Comparison of ENCODE assay signal across 19 cellular contexts in the genomic region with DNA sequence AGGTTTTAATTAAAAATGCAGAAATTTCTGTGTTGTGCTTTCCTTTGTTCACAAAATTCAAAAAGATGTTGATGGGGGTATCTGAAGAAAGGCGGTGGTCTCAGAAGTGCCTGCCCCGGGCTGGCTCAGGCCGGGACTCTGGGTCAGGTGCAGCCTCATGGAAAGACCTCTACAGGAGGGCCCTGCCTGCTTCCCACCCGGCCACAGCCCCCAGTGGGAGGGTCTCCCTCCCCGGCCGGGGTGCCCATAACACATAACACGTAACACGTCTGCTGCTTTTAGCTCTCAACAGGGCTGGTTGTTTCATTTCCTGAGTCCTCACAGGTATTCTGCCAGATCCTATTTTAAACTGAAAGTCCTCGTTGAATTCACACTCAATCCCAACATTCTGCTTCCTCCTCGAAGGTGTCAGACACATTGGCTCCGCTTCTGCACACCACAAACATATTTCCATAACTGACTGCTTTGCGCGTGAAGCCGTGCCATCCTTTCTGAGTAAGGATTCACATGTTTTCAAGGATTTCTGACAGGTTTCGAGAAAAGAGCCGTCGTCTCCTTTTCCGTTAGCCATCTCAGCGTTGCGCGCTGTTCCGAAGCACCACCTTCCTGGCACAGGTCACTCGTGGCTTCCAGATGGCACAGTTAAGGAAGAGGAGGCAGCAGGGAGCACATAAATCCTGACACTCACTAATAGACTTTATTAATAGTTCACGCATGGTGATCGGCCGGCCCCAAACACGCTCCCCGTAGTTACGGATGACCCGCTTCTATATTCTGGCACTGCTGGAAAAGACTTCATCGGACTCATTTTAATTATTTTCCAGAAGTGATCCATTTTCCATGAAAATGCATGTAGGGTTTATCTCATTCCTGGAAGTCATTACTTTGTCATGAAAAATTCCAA.
"Had no signal": no experiment of that assay in that cellular context is flagged by ENCODE, and none has a peak within 500 bp of the region (broad histone marks: within the 10 kb centered on the region; RNA-seq: fewer than 3 reads in every experiment).

No MANE protein-coding gene starts in this region.

- H3K4me1 ChIP-seq: esophagus muscularis mucosa, gastroesophageal sphincter, heart left ventricle, psoas muscle, SJSA1, upper lobe of left lung had no signal

- H3K27ac ChIP-seq: esophagus muscularis mucosa, gastroesophageal sphincter, heart left ventricle, psoas muscle, SJSA1, skin epidermis, upper lobe of left lung, WERI-Rb-1 had no signal

- H3K4me3 ChIP-seq: esophagus muscularis mucosa, gastroesophageal sphincter, heart left ventricle, psoas muscle, SJSA1, skin epidermis, upper lobe of left lung had no signal

- ATAC-seq: activated CD4-positive, alpha-beta T cell treated with anti-CD3 and anti-CD28 coated beads for 36 hours; gastroesophageal sphincter; heart left ventricle; natural killer cell; psoas muscle; right cardiac atrium; T-helper 17 cell had no signal

- H3K27me3 ChIP-seq: SJSA1, upper lobe of left lung had no signal

- H3K9me3 ChIP-seq: gastroesophageal sphincter, heart left ventricle, psoas muscle, upper lobe of left lung had no signal

- H3K36me3 ChIP-seq: esophagus muscularis mucosa, gastroesophageal sphincter, heart left ventricle, SJSA1, upper lobe of left lung, WERI-Rb-1 had no signal

- DNase-seq: activated CD4-positive, alpha-beta T cell treated with anti-CD3 and anti-CD28 coated beads for 36 hours; activated CD4-positive, alpha-beta T cell treated with anti-CD3 and anti-CD28 coated beads, Interleukin-2, amount 50 U/mL, for 48 hours; cerebellar nuclear complex; effector CD8-positive, alpha-beta T cell; heart left ventricle; kidney glomerular epithelial cell; mesendoderm; natural killer cell; occipital lobe; psoas muscle; right cardiac atrium; stimulated activated CD4-positive, alpha-beta T cell treated with anti-CD3 and anti-CD28 coated beads, Interleukin-2, amount 100 ng/mL, for 48 hours; T-helper 17 cell; upper lobe of left lung; WERI-Rb-1 had no signal
